ENCODE assay signal across 2 cellular contexts in the genomic region with DNA sequence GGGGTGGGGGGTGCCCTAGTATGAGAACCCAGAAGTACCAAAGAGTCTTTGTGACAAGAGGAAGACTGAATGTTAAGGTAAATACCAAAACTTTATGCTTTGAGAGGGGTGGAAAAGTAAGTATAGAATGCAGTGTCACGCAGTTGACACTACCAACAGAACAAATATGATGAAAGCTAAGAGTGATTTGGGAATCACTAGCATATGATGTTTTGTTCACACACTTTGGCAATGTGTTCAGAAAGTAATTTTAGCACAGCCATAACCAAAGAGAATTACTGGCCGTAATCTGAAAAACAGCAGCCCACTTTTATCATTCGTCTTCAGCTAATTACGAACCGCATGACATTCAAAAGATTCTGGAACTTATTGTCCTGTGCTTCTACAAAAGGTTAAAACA.
TF ChIP-seq lines count a peak whose summit lies in the region.

No MANE protein-coding gene starts in this region.

TF ChIP-seq in HEK293, 187 proteins besides CTCF, POLR2A, EP300 and RAD21 (continued from another document):
- TF ChIP-seq, protein P1, sequence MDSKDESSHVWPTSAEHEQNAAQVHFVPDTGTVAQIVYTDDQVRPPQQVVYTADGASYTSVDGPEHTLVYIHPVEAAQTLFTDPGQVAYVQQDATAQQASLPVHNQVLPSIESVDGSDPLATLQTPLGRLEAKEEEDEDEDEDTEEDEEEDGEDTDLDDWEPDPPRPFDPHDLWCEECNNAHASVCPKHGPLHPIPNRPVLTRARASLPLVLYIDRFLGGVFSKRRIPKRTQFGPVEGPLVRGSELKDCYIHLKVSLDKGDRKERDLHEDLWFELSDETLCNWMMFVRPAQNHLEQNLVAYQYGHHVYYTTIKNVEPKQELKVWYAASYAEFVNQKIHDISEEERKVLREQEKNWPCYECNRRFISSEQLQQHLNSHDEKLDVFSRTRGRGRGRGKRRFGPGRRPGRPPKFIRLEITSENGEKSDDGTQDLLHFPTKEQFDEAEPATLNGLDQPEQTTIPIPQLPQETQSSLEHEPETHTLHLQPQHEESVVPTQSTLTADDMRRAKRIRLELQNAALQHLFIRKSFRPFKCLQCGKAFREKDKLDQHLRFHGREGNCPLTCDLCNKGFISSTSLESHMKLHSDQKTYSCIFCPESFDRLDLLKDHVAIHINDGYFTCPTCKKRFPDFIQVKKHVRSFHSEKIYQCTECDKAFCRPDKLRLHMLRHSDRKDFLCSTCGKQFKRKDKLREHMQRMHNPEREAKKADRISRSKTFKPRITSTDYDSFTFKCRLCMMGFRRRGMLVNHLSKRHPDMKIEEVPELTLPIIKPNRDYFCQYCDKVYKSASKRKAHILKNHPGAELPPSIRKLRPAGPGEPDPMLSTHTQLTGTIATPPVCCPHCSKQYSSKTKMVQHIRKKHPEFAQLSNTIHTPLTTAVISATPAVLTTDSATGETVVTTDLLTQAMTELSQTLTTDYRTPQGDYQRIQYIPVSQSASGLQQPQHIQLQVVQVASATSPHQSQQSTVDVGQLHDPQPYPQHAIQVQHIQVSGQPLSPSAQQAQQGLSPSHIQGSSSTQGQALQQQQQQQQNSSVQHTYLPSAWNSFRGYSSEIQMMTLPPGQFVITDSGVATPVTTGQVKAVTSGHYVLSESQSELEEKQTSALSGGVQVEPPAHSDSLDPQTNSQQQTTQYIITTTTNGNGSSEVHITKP (tag by site-specific recombination; IDR thresholded peaks at IDR 0.05): peak; percentile 37; the same call in 1 of the 2 replicates
- TF ChIP-seq WT1 (tag by site-specific recombination; IDR thresholded peaks at IDR 0.05): no peak
- TF ChIP-seq, protein P2, sequence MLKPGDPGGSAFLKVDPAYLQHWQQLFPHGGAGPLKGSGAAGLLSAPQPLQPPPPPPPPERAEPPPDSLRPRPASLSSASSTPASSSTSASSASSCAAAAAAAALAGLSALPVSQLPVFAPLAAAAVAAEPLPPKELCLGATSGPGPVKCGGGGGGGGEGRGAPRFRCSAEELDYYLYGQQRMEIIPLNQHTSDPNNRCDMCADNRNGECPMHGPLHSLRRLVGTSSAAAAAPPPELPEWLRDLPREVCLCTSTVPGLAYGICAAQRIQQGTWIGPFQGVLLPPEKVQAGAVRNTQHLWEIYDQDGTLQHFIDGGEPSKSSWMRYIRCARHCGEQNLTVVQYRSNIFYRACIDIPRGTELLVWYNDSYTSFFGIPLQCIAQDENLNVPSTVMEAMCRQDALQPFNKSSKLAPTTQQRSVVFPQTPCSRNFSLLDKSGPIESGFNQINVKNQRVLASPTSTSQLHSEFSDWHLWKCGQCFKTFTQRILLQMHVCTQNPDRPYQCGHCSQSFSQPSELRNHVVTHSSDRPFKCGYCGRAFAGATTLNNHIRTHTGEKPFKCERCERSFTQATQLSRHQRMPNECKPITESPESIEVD (tag by site-specific recombination; IDR thresholded peaks at IDR 0.05): peak; percentile 17; the same call in 1 of the 2 replicates

TF ChIP-seq in K562, 482 proteins besides CTCF, POLR2A, EP300 and RAD21 (continued from another document):
- TF ChIP-seq HOXB6 (CRISPR knock-in tag; IDR thresholded peaks at IDR 0.05; ENCODE audit: borderline replicate concordance) (no peak), ZNF778 (CRISPR knock-in tag; IDR thresholded peaks at IDR 0.05) (no peak), YBX1 (IDR thresholded peaks at IDR 0.05) (no peak), ZNF3 (CRISPR knock-in tag; IDR thresholded peaks at IDR 0.05) (no peak), ATF1 (CRISPR knock-in tag; IDR thresholded peaks at IDR 0.05) (no peak), ATF1 (tag; IDR thresholded peaks at IDR 0.05) (no peak), ZBTB11 (CRISPR knock-in tag; IDR thresholded peaks at IDR 0.05) (no peak)
- TF ChIP-seq, protein P3, sequence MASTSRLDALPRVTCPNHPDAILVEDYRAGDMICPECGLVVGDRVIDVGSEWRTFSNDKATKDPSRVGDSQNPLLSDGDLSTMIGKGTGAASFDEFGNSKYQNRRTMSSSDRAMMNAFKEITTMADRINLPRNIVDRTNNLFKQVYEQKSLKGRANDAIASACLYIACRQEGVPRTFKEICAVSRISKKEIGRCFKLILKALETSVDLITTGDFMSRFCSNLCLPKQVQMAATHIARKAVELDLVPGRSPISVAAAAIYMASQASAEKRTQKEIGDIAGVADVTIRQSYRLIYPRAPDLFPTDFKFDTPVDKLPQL (IDR thresholded peaks at IDR 0.05; ENCODE audit: extremely low read depth, insufficient read length): no peak
